8 cellular contexts compared by ENCODE assay signal in genomic region chr1:230212405-230212936, GRCh38.
A peak's percentile ranks its signal among the peaks of the same experiment; 100 is the strongest.
DNase-seq lines count a peak whose midpoint lies in the region; ATAC-seq and TF ChIP-seq lines count a peak whose summit lies in the region.

No MANE protein-coding gene starts in this region.

- H3K9me3 ChIP-seq in HEK293 (ENCODE audit: control insufficient read depth, insufficient read depth, low read depth, low read length), result no peaks in the 10 kb centered on the region
- no peaks in the 10 kb centered on the region; the same call in 1 of the 2 replicates for H3K9me3 ChIP-seq in OCI-LY7 (ENCODE audit: low read length)
- no peaks in the 10 kb centered on the region for H3K9me3 ChIP-seq in trophoblast cell (ENCODE audit: insufficient read depth, low read depth, low read length)

- H3K4ac ChIP-seq in trophoblast cell (ENCODE audit: low read depth, low read length), result no peak overlapping the region

- H3K14ac ChIP-seq in trophoblast cell (ENCODE audit: low read length), result no peak overlapping the region

- POLR2A ChIA-PET in HEK293 (lab: Yijun Ruan, JAX) (no interaction called here), OCI-LY7 (lab: Charles Lee) (interaction anchor here (1.0 to 3.3 kb wide), 6 partner anchors 9 to 551 kb away, joined by 3 to 15 read pairs (median 4); no protein-coding TSS in a partner anchor)

- no peaks in the 10 kb centered on the region for H3K9me2 ChIP-seq in OCI-LY7 (ENCODE audit: insufficient read depth, low read length)

- H3K79me1 ChIP-seq in trophoblast cell (ENCODE audit: low read length), result peaks cover 2% of the 10 kb centered on the region

- no peaks in the 10 kb centered on the region for H4K20me1 ChIP-seq in OCI-LY7 (ENCODE audit: insufficient read depth, low read length)

- no peak overlapping the region for H2BK120ac ChIP-seq in trophoblast cell (ENCODE audit: insufficient read depth, low read length, poor library complexity)

- no peak overlapping the region for H3K4me3 ChIP-seq in HEK293 (ENCODE audit: low read depth, low read length)
- peak overlapping the region; percentile 57 for H3K4me3 ChIP-seq in OCI-LY7 (ENCODE audit: low read depth, low read length, poor library complexity, severe bottlenecking)
- H3K4me3 ChIP-seq in trophoblast cell (ENCODE audit: low read depth, low read length), result no peak overlapping the region
- no peak overlapping the region for H3K4me3 ChIP-seq in foreskin fibroblast (ENCODE audit: low read depth in 1 of 2, low read length in 2 of 2)

- H3K79me2 ChIP-seq in OCI-LY7 (ENCODE audit: insufficient read depth, low read depth, low read length) (peaks cover 15% of the 10 kb centered on the region; the same call in 1 of the 2 replicates), trophoblast cell (ENCODE audit: control insufficient read depth, insufficient read depth, low read length, poor library complexity) (no peaks in the 10 kb centered on the region)

- TF ChIP-seq CTCF in HEK293 (tag by site-specific recombination; IDR thresholded peaks at IDR 0.05) (no peak), OCI-LY7 (conservative IDR thresholded peaks at IDR 0.05; ENCODE audit: low read length) (no peak), foreskin fibroblast (IDR thresholded peaks at IDR 0.05; ENCODE audit: low read depth, low read length) (no peak)

- WGBS in trophoblast cell (ENCODE audit: extremely low coverage, insufficient coverage, insufficient read length), result no CpG with 5 or more reads among the region's 7 CpGs

- intact Hi-C loops in OCI-LY7 (cut with micrococcal nuclease; ENCODE audit: unreplicated experiment), result loop anchor here (5.0 kb wide), 1 partner anchor 100 kb away; no protein-coding TSS in a partner anchor

- H4K91ac ChIP-seq in trophoblast cell (ENCODE audit: low read depth, low read length), result no peak overlapping the region

- H4K8ac ChIP-seq in trophoblast cell (ENCODE audit: low read depth, low read length), result no peak overlapping the region

- H2BK12ac ChIP-seq in trophoblast cell (ENCODE audit: low read length), result peak overlapping the region; percentile 76

- H2AK5ac ChIP-seq in trophoblast cell (ENCODE audit: low read length), result no peak overlapping the region

- no peak overlapping the region for H3K18ac ChIP-seq in trophoblast cell (ENCODE audit: low read length)

- peak; percentile 20 for ATAC-seq in GM18861 (IDR thresholded peaks at IDR 0.05; ENCODE audit: unreplicated experiment)

- H3K4me2 ChIP-seq in OCI-LY7 (ENCODE audit: low read length) (peak overlapping the region; percentile 86), trophoblast cell (ENCODE audit: low read length) (no peak overlapping the region)

- H3K27ac ChIP-seq in HEK293 (ENCODE audit: extremely low read depth, low read depth, low read length) (no peak overlapping the region), OCI-LY7 (ENCODE audit: low read depth, low read length, poor library complexity, severe bottlenecking) (peak overlapping the region; percentile 50), trophoblast cell (ENCODE audit: low read depth, low read length) (no peak overlapping the region)

- CTCF ChIA-PET in HEK293 (lab: Yijun Ruan, JAX) (interaction anchor here (0.7 kb wide), 1 partner anchor 10 kb away, joined by 4 read pairs; no protein-coding TSS in a partner anchor), OCI-LY7 (lab: Charles Lee; ENCODE audit: unreplicated experiment) (no interaction called here)

- H3K36me3 ChIP-seq in HEK293 (ENCODE audit: control insufficient read depth in 2 of 2, insufficient read depth in 1 of 2, low read length in 2 of 2), result no peaks in the 10 kb centered on the region
- peaks cover 20% of the 10 kb centered on the region; the same call in 1 of the 2 replicates for H3K36me3 ChIP-seq in OCI-LY7 (ENCODE audit: insufficient read depth, low read length)
- peaks cover 0 to 5% of the 10 kb centered on the region in 2 experiments for H3K36me3 ChIP-seq in trophoblast cell (ENCODE audit: control insufficient read depth in 1 of 2, insufficient read depth in 2 of 2, low read length in 2 of 2)

- H2BK5ac ChIP-seq in trophoblast cell (ENCODE audit: low read depth, low read length, poor library complexity), result no peak overlapping the region

- H4K12ac ChIP-seq in trophoblast cell (ENCODE audit: low read depth, low read length), result no peak overlapping the region

- peaks cover 14% of the 10 kb centered on the region for H3K4me1 ChIP-seq in HEK293 (ENCODE audit: control insufficient read depth, insufficient read depth, low read length)
- peaks cover 34% of the 10 kb centered on the region for H3K4me1 ChIP-seq in OCI-LY7 (ENCODE audit: insufficient read depth, low read length, poor library complexity, severe bottlenecking)
- H3K4me1 ChIP-seq in trophoblast cell (ENCODE audit: control insufficient read depth in 1 of 2, insufficient read depth in 2 of 2, low read length in 2 of 2), result peaks cover 12 to 18% of the 10 kb centered on the region in 2 experiments

- no peak overlapping the region for H3K23ac ChIP-seq in trophoblast cell (ENCODE audit: low read length)

- no peaks in the 10 kb centered on the region for H3K27me3 ChIP-seq in trophoblast cell (ENCODE audit: insufficient read depth, low read length)

- DNase-seq in OCI-LY7 (ENCODE audit: low spot score) (peak; percentile 68), trophoblast cell (no peak), GOT3 (lab: John Stamatoyannopoulos, UW) (no peak), NCI-H226 (no peak), mesenteric fat pad (ENCODE audit: low spot score) (no peak), foreskin fibroblast (no peak)

- peak overlapping the region; percentile 26; the same call in 1 of the 2 replicates for H2AFZ ChIP-seq in OCI-LY7 (ENCODE audit: low read length)
- no peak overlapping the region for H2AFZ ChIP-seq in trophoblast cell (ENCODE audit: insufficient read depth, low read length, poor library complexity)

- BruUV-seq in OCI-LY7 (replicated peaks; lab: Mats Ljungman, UMichigan), result no TSS peak

- H3K9ac ChIP-seq in trophoblast cell (ENCODE audit: low read length), result no peak overlapping the region

TF ChIP-seq in HEK293, 187 proteins besides CTCF, POLR2A, EP300 and RAD21:
- TF ChIP-seq ZIC2 (tag by site-specific recombination; IDR thresholded peaks at IDR 0.05) (peak; percentile 26; the same call in 1 of the 2 replicates), ZNF335 (tag by site-specific recombination; conservative IDR thresholded peaks at IDR 0.05) (no peak), ZNF18 (tag by site-specific recombination; IDR thresholded peaks at IDR 0.05) (peak; percentile 87)
